ENCODE assay signal across 23 cellular contexts in the genomic region with DNA sequence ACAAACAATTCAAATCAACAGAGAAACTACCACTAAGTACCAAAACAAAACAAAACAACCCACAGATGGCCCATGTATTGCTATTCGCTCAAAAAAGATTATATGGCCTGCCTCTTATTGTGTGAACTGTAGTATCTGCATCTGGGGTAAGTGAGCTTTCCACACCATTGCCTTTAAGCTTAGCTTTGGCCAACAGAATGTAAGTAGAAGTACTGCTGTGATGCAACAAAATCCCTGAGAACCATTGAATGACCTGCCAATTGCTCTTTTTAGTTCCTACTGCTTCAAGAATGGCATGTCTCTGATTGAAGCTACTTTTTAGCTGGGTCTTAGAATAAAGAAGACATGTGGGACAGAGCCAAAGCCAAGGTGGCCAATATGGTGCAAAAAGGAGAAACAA. TPM values are rescaled to one million over a fixed set of nuclear protein-coding genes. Genes with fewer than 3 reads are reported as not detected.
"Had no signal": no experiment of that assay in that cellular context is flagged by ENCODE, and none has a peak within 500 bp of the region (broad histone marks: within the 10 kb centered on the region; RNA-seq: fewer than 3 reads in every experiment).

No MANE protein-coding gene starts in this region.

- H3K4me1 Mint-ChIP-seq: naive thymus-derived CD8-positive, alpha-beta T cell had no signal

- H3K9me3 ChIP-seq: heart right ventricle, left ventricle myocardium inferior, lower lobe of right lung, suprapubic skin, thyroid gland had no signal

- H3K27ac Mint-ChIP-seq: endodermal cell; naive thymus-derived CD8-positive, alpha-beta T cell; type B pancreatic cell had no signal

- H3K27me3 Mint-ChIP-seq: type B pancreatic cell had no signal

- H3K27me3 ChIP-seq: heart right ventricle, suprapubic skin, thyroid gland had no signal

- FAIRE-seq: endothelial cell of umbilical vein, frontal cortex, kidney, small intestine, urothelium cell line had no signal

- H3K9me3 Mint-ChIP-seq: endodermal cell; naive thymus-derived CD8-positive, alpha-beta T cell; type B pancreatic cell had no signal

- DNase-seq: effector CD4-positive, alpha-beta T cell; endodermal cell; heart right ventricle; kidney; left cardiac atrium; left ventricle myocardium inferior; lower lobe of right lung; mesenchymal stem cell; naive thymus-derived CD8-positive, alpha-beta T cell; right cardiac atrium; small intestine; stimulated activated CD4-positive, alpha-beta T cell treated with anti-CD3 and anti-CD28 coated beads, Interleukin-12 subunit alpha, Interleukin-12 subunit beta, amount 100 ng/mL, for 4 hours; stimulated activated naive CD4-positive, alpha-beta T cell treated with Interleukin-2 at 50 U/mL for 16 hours; thyroid gland had no signal

- H3K36me3 Mint-ChIP-seq: naive thymus-derived CD8-positive, alpha-beta T cell; type B pancreatic cell had no signal

- H3K4me3 Mint-ChIP-seq: endodermal cell; naive thymus-derived CD8-positive, alpha-beta T cell; type B pancreatic cell had no signal

- H3K4me3 ChIP-seq: coronary artery, heart right ventricle, left ventricle myocardium inferior, lower lobe of right lung, suprapubic skin, thyroid gland had no signal

- H3K27ac ChIP-seq: coronary artery, heart right ventricle, left ventricle myocardium inferior, lower lobe of right lung, suprapubic skin, thyroid gland had no signal

- H3K4me1 ChIP-seq: lower lobe of right lung, suprapubic skin, thyroid gland had no signal

- ATAC-seq: heart right ventricle; left cardiac atrium; lower lobe of right lung; naive thymus-derived CD8-positive, alpha-beta T cell; right cardiac atrium had no signal

- H3K36me3 ChIP-seq: heart right ventricle, left ventricle myocardium inferior, lower lobe of right lung, suprapubic skin, thyroid gland had no signal

RNA-seq across cellular contexts. Expression of a gene that starts 32.5 kb away (rescaled TPM):
- total RNA-seq: chondrocyte; dermis microvascular lymphatic vessel endothelial cell; endothelial cell of umbilical vein; mononuclear cell; naive thymus-derived CD8-positive, alpha-beta T cell had no signal
- polyA plus RNA-seq: endothelial cell of umbilical vein; naive thymus-derived CD8-positive, alpha-beta T cell had no signal
